Comparison of ENCODE assay signal across 8 cellular contexts in the genomic region with DNA sequence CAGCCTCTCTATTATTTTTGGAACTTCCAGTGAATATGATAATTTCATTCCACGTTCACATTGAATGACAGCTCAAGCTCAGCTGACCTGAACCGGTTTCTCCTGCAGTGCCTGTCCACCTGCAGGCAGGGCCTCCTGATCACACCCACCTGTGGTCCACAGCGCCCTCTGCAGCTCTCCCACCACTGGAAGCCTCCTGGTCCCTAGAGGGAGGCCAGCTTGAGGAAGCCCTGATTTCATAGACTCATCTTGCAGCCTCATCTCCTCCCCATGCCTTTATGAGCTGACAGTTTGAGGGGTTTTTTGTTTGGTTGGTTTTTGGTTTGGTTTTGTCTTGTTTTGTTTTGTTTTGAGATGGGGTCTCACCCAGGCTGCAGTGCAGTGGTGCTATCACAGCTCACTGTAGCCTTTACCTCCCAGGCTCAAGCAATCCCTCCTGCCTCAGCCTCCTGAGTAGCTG. TPM values are rescaled to one million over a fixed set of nuclear protein-coding genes. Genes with fewer than 3 reads are reported as not detected.
DNase-seq lines count a peak whose midpoint lies in the region; ATAC-seq and TF ChIP-seq lines count a peak whose summit lies in the region.

No MANE protein-coding gene starts in this region.

- peak overlapping the region; percentile 20 for H3K4me3 Mint-ChIP-seq in activated T-helper 17 cell treated with anti-CD3 and anti-CD28 coated beads, Interleukin-2, amount 50 U/mL, for 72 hours

- peak; percentile 64 for TF ChIP-seq CTCF in BE2C (IDR thresholded peaks at IDR 0.05; ENCODE audit: low read depth, low read length)

- H3K9me3 Mint-ChIP-seq in activated T-helper 17 cell treated with anti-CD3 and anti-CD28 coated beads, Interleukin-2, amount 50 U/mL, for 72 hours = no peaks in the 10 kb centered on the region

- no peaks in the 10 kb centered on the region for H3K9me3 ChIP-seq in BE2C

- H3K27me3 ChIP-seq in BE2C = no peaks in the 10 kb centered on the region

- H3K4me3 ChIP-seq in BE2C (ENCODE audit: low read depth, low read length) = no peak overlapping the region

- no peaks in the 10 kb centered on the region for H3K27me3 Mint-ChIP-seq in activated T-helper 17 cell treated with anti-CD3 and anti-CD28 coated beads, Interleukin-2, amount 50 U/mL, for 72 hours

- no peaks in the 10 kb centered on the region for H3K36me3 Mint-ChIP-seq in activated T-helper 17 cell treated with anti-CD3 and anti-CD28 coated beads, Interleukin-2, amount 50 U/mL, for 72 hours (ENCODE audit: low read depth)

- peak; percentile 45 for DNase-seq in BE2C
- DNase-seq in GM19240 (ENCODE audit: insufficient read length, low spot score) = peak; percentile 61
- DNase-seq in NCI-H526 (lab: John Stamatoyannopoulos, UW) = peak; percentile 85 to 95
- peak; percentile 67 for DNase-seq in germinal center (ENCODE audit: low spot score)
- DNase-seq in stimulated activated CD4-positive, alpha-beta T cell treated with anti-CD3 and anti-CD28 coated beads, Interleukin-4, amount 100 ng/mL, for 24 hours = peak; percentile 46
- no peak for DNase-seq in dedifferentiated amniotic fluid mesenchymal stem cell (ENCODE audit: extremely low spot score)

- peaks cover 13% of the 10 kb centered on the region for H3K4me1 Mint-ChIP-seq in activated T-helper 17 cell treated with anti-CD3 and anti-CD28 coated beads, Interleukin-2, amount 50 U/mL, for 72 hours

- ATAC-seq in activated T-helper 17 cell treated with anti-CD3 and anti-CD28 coated beads, Interleukin-2, amount 50 U/mL, for 72 hours (replicated peaks) = peak; percentile 43
- ATAC-seq in HG02623 (IDR thresholded peaks at IDR 0.05; ENCODE audit: unreplicated experiment) = no peak

- peaks cover 6% of the 10 kb centered on the region; the same call in 1 of the 2 replicates for H3K4me1 ChIP-seq in BE2C

- H3K36me3 ChIP-seq in BE2C = no peaks in the 10 kb centered on the region

- no peak overlapping the region for H3K27ac Mint-ChIP-seq in activated T-helper 17 cell treated with anti-CD3 and anti-CD28 coated beads, Interleukin-2, amount 50 U/mL, for 72 hours

RNA-seq across cellular contexts. Expression of a gene that starts 29.9 kb away (rescaled TPM):
- 273 TPM for polyA plus RNA-seq in BE2C (2012; ENCODE audit: insufficient read depth, insufficient read length, low read depth)
- over 10,000 TPM in 1 of 2 donors, 1,000 to 10,000 TPM in 1; 5,547 to 22,796 TPM for total RNA-seq in activated T-helper 17 cell treated with anti-CD3 and anti-CD28 coated beads, Interleukin-2, amount 50 U/mL, for 72 hours

RNA-seq across cellular contexts. Expression of a gene that starts 46.3 kb away (rescaled TPM):
- polyA plus RNA-seq in BE2C (2012; ENCODE audit: insufficient read depth, insufficient read length, low read depth) = 301 TPM
- 1,000 to 10,000 TPM in 1 of 2 donors, 100 to 1,000 TPM in 1; 823 to 2,912 TPM for total RNA-seq in activated T-helper 17 cell treated with anti-CD3 and anti-CD28 coated beads, Interleukin-2, amount 50 U/mL, for 72 hours

RNA-seq across cellular contexts. Expression of a gene that starts 56.0 kb away (rescaled TPM):
- polyA plus RNA-seq in BE2C (2012; ENCODE audit: insufficient read depth, insufficient read length, low read depth) = 66.9 TPM
- total RNA-seq in activated T-helper 17 cell treated with anti-CD3 and anti-CD28 coated beads, Interleukin-2, amount 50 U/mL, for 72 hours = 10 to 100 TPM; 80.4 to 86.8 TPM
